Comparison of ENCODE assay signal across 8 cellular contexts in genomic region chr4:4859799-4860380, GRCh38. TPM values are rescaled to one million over a fixed set of nuclear protein-coding genes. Genes with fewer than 3 reads are reported as not detected.
DNase-seq lines count a peak whose midpoint lies in the region; ATAC-seq and TF ChIP-seq lines count a peak whose summit lies in the region.

No MANE protein-coding gene starts in this region.

- TF ChIP-seq CTCF in hepatocyte (IDR thresholded peaks at IDR 0.05; ENCODE audit: poor library complexity): no peak

- no peaks in the 10 kb centered on the region for H3K9me2 ChIP-seq in hepatocyte (replicated peaks; ENCODE audit: insufficient read depth)

- H3K4me1 Mint-ChIP-seq in T-helper 17 cell: peaks cover 22% of the 10 kb centered on the region
- H3K4me1 Mint-ChIP-seq in T-helper 2 cell treated with Interferon-gamma antibody and Interleukin-4, amounts not matched to agents 5 μg/mL and 100 μg/mL, for 36 hours (ENCODE audit: low read depth): peaks cover 7% of the 10 kb centered on the region

- WGBS in hepatocyte (ENCODE audit: low lambda C conversion rate, missing lambda C conversion rate): under 1% methylated on average over 35 of the region's 65 CpGs

- H3K9me3 ChIP-seq in T-helper 17 cell (ENCODE audit: control insufficient read depth, low read length, poor library complexity, severe bottlenecking): no peaks in the 10 kb centered on the region
- no peaks in the 10 kb centered on the region for H3K9me3 ChIP-seq in hepatocyte (ENCODE audit: low read depth)

- H3K9me3 Mint-ChIP-seq in T-helper 2 cell treated with Interferon-gamma antibody and Interleukin-4, amounts not matched to agents 5 μg/mL and 100 μg/mL, for 36 hours: no peaks in the 10 kb centered on the region

- peak overlapping the region; percentile 87 for H3K4me2 ChIP-seq in hepatocyte

- peaks cover 10% of the 10 kb centered on the region for H3K36me3 Mint-ChIP-seq in T-helper 17 cell (ENCODE audit: low read depth)
- no peaks in the 10 kb centered on the region for H3K36me3 Mint-ChIP-seq in T-helper 2 cell treated with Interferon-gamma antibody and Interleukin-4, amounts not matched to agents 5 μg/mL and 100 μg/mL, for 36 hours (ENCODE audit: low read depth)

- H3K27ac ChIP-seq in hepatocyte: peak overlapping the region; percentile 52

- DNase-seq in T-helper 17 cell (no peak), hepatocyte (ENCODE audit: low spot score) (peak; percentile 28), COR-L47 (lab: John Stamatoyannopoulos, UW) (no peak), ecto neural progenitor cell (ENCODE audit: low spot score) (no peak)
- no peak for DNase-seq in stimulated activated naive CD8-positive, alpha-beta T cell treated with anti-CD3 and anti-CD28 coated beads, Interleukin-15, Interleukin-2, amounts not matched to agents 100 U/mL and 50 U/mL, for 24 hours
- DNase-seq in T-helper 2 cell treated with Interferon-gamma antibody and Interleukin-4, amounts not matched to agents 5 μg/mL and 100 μg/mL, for 36 hours (ENCODE audit: low spot score): no peak

- ATAC-seq in GM18907 (IDR thresholded peaks at IDR 0.05; ENCODE audit: unreplicated experiment): peak; percentile 31
- ATAC-seq in HG02884 (IDR thresholded peaks at IDR 0.05; ENCODE audit: unreplicated experiment): peak; percentile 20
- ATAC-seq in T-helper 17 cell: peak; percentile 16
- ATAC-seq in stimulated activated naive CD8-positive, alpha-beta T cell treated with anti-CD3 and anti-CD28 coated beads, Interleukin-15, Interleukin-2, amounts not matched to agents 100 U/mL and 50 U/mL, for 24 hours: peak; percentile 26

- peaks cover 15% of the 10 kb centered on the region for H3K4me1 ChIP-seq in hepatocyte (ENCODE audit: insufficient read depth)

- H3K27ac Mint-ChIP-seq in T-helper 17 cell: no peak overlapping the region
- no peak overlapping the region for H3K27ac Mint-ChIP-seq in T-helper 2 cell treated with Interferon-gamma antibody and Interleukin-4, amounts not matched to agents 5 μg/mL and 100 μg/mL, for 36 hours

- H3K4me3 ChIP-seq in hepatocyte: peak overlapping the region; percentile 89

- peak overlapping the region; percentile 87 for H3K4me3 Mint-ChIP-seq in T-helper 17 cell
- H3K4me3 Mint-ChIP-seq in T-helper 2 cell treated with Interferon-gamma antibody and Interleukin-4, amounts not matched to agents 5 μg/mL and 100 μg/mL, for 36 hours: no peak overlapping the region

- H2AFZ ChIP-seq in hepatocyte: peak overlapping the region; percentile 38

- H4K20me1 ChIP-seq in hepatocyte (ENCODE audit: insufficient read depth, poor library complexity, severe bottlenecking): peaks cover 11% of the 10 kb centered on the region

- peaks cover 84% of the 10 kb centered on the region for H3K27me3 ChIP-seq in hepatocyte

- peaks cover 38% of the 10 kb centered on the region for H3K79me2 ChIP-seq in hepatocyte

- no peaks in the 10 kb centered on the region for H3K36me3 ChIP-seq in hepatocyte (replicated peaks; ENCODE audit: insufficient read depth, low read depth)

- peaks cover 80% of the 10 kb centered on the region for H3K27me3 Mint-ChIP-seq in T-helper 17 cell
- peaks cover 81% of the 10 kb centered on the region for H3K27me3 Mint-ChIP-seq in T-helper 2 cell treated with Interferon-gamma antibody and Interleukin-4, amounts not matched to agents 5 μg/mL and 100 μg/mL, for 36 hours (ENCODE audit: low read depth)

RNA-seq across cellular contexts. Expression of gene MSX1, which starts 0.4 kb away (rescaled TPM):
- total RNA-seq in T-helper 17 cell (not detected), hepatocyte (25.4 and 25.7 TPM in 2 replicates)
- polyA plus RNA-seq in hepatocyte: 22.9 and 30.4 TPM in 2 replicates

Comparison
In these comparisons a context has a peak if more than half of its experiments do, and no peak if none do; other contexts are left out.
1. RNA of gene MSX1, which starts 0.4 kb away (total RNA-seq): 25.4 to 25.7 TPM in hepatocyte; not detected in T-helper 17 cell; every median in the first group is over 10 times any median in the second.
2. Peak in every context shown above with its lines, with median percentiles within 50 percentile points of each other: ATAC-seq.